In the genomic region with DNA sequence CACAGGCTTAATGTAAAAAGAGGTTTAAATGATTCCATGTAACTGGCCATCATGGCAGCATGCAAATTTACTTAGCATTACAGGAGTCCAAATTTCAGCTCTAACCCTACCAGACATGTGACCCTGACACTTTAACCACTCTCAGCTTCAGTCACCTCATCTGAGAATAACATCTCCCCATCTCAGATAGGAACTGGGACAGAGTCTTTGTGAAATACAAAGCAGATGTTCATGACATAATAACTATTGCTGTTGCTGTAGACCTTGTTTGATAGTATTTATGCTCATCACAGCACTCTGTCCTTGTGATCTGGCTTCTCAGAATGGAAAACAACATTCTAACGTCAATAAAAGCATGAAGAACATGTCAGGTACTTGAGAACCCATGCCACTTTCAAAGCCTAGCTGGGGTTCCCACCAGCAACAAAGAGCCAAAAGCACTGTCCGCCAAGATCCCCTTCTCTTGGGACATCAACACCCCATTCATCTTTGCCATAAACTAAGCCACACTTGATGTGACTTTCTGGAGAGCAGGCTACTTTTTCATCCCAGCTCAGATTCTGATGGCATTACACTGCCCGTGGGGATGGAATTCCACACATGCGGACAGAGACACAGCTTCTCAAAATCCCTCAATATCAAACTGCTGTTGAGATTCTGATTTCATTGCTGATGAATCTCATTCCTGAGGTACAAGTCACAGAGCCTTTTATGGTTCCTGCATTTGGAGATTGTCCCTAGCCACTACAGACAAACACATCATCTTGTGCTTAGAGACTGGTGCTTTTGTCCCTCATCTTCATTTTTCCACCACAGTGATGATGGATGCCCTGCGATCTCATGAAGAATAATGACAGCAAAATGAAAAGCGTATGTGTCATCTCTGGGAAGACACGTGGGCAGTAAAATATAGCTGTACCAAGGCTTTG, we compare ENCODE assay signal across 8 cellular contexts.
DNase-seq lines count a peak whose midpoint lies in the region; ATAC-seq and TF ChIP-seq lines count a peak whose summit lies in the region.

No MANE protein-coding gene starts in this region.

- H3K4me1 ChIP-seq in mesendoderm (ENCODE audit: control insufficient read depth, low read depth, low read length) (no peaks in the 10 kb centered on the region), neural progenitor cell (peaks cover 7% of the 10 kb centered on the region)

- no peaks in the 10 kb centered on the region for H3K9me3 ChIP-seq in neural progenitor cell (ENCODE audit: low read depth)

- H2BK120ac ChIP-seq in mesendoderm (ENCODE audit: low read depth, low read length): no peak overlapping the region

- no peak overlapping the region for H2AFZ ChIP-seq in neural progenitor cell (replicated peaks)

- H3K27ac Mint-ChIP-seq in neural progenitor cell: no peak overlapping the region

- H3K9ac ChIP-seq in mesendoderm (ENCODE audit: low read length): no peak overlapping the region
- H3K9ac ChIP-seq in neural progenitor cell: no peak overlapping the region

- H3K27me3 ChIP-seq in mesendoderm (ENCODE audit: insufficient read depth, low read length, poor library complexity) (no peaks in the 10 kb centered on the region), neural progenitor cell (no peaks in the 10 kb centered on the region)

- H3F3A ChIP-seq in neural progenitor cell (ENCODE audit: low read depth): peaks cover 3% of the 10 kb centered on the region

- no peaks in the 10 kb centered on the region for H4K20me1 ChIP-seq in neural progenitor cell (ENCODE audit: low read depth)

- DNase-seq in HCEC 1CT (peak; percentile 65), RPMI7951 (ENCODE audit: low read depth) (peak; percentile 78), mesendoderm (peak; percentile 32), midbrain (lab: John Stamatoyannopoulos, UW) (no peak), anterior cingulate cortex (lab: John Stamatoyannopoulos, UW) (no peak), NCI-H774 (lab: John Stamatoyannopoulos, UW) (no peak), neural progenitor cell (ENCODE audit: low spot score) (no peak)

- no peak overlapping the region for H3K27ac ChIP-seq in mesendoderm (ENCODE audit: low read depth, low read length)
- H3K27ac ChIP-seq in neural progenitor cell: no peak overlapping the region

- no peak overlapping the region for H2BK5ac ChIP-seq in mesendoderm (ENCODE audit: low read length)

- peak; percentile 54 for TF ChIP-seq POLR2A in GM18505 (IDR thresholded peaks at IDR 0.05; ENCODE audit: borderline replicate concordance, extremely low read depth, insufficient read depth, insufficient read length)

- H3K79me1 ChIP-seq in mesendoderm (ENCODE audit: low read length): no peaks in the 10 kb centered on the region

- no peak overlapping the region for H2BK15ac ChIP-seq in mesendoderm (replicated peaks; ENCODE audit: low read depth)

- no peak overlapping the region for H3K18ac ChIP-seq in mesendoderm (ENCODE audit: low read length)

- no peak overlapping the region for H4K8ac ChIP-seq in mesendoderm (ENCODE audit: low read depth, low read length)

- H3K23ac ChIP-seq in mesendoderm (ENCODE audit: low read length): no peak overlapping the region

- no peaks in the 10 kb centered on the region for H3K36me3 Mint-ChIP-seq in neural progenitor cell

- peaks cover 17% of the 10 kb centered on the region for H3K4me1 Mint-ChIP-seq in neural progenitor cell

- no peaks in the 10 kb centered on the region for H3K27me3 Mint-ChIP-seq in neural progenitor cell (ENCODE audit: insufficient read depth, low read depth)

- H3K9me3 Mint-ChIP-seq in neural progenitor cell: no peaks in the 10 kb centered on the region

- no peaks in the 10 kb centered on the region for H3K36me3 ChIP-seq in mesendoderm (ENCODE audit: control insufficient read depth, insufficient read depth, low read length)
- no peaks in the 10 kb centered on the region for H3K36me3 ChIP-seq in neural progenitor cell

- no peak overlapping the region for H4K5ac ChIP-seq in mesendoderm (ENCODE audit: low read length)

- peak; percentile 36 for ATAC-seq in GM18505 (IDR thresholded peaks at IDR 0.05; ENCODE audit: unreplicated experiment)

- H3K79me2 ChIP-seq in mesendoderm (ENCODE audit: control insufficient read depth, insufficient read depth, low read length): no peaks in the 10 kb centered on the region
- H3K79me2 ChIP-seq in neural progenitor cell (ENCODE audit: low read depth): no peaks in the 10 kb centered on the region

- no peak overlapping the region for H3K4me3 Mint-ChIP-seq in neural progenitor cell

- no peak overlapping the region for H3K4ac ChIP-seq in mesendoderm (ENCODE audit: low read depth, low read length)

- no peak overlapping the region for H3K4me2 ChIP-seq in mesendoderm (ENCODE audit: low read length)
- no peak overlapping the region for H3K4me2 ChIP-seq in neural progenitor cell

- no peak for TF ChIP-seq CTCF in neural progenitor cell (IDR thresholded peaks at IDR 0.05)

- no peak overlapping the region for H3K4me3 ChIP-seq in mesendoderm (ENCODE audit: low read length)
- no peak overlapping the region for H3K4me3 ChIP-seq in neural progenitor cell

- no peak overlapping the region for H2AK5ac ChIP-seq in mesendoderm (ENCODE audit: low read length)

- WGBS in mesendoderm (ENCODE audit: extremely low coverage, insufficient coverage, low lambda C conversion rate): no CpG with 5 or more reads among the region's 7 CpGs

- no peak overlapping the region for H3K56ac ChIP-seq in mesendoderm (ENCODE audit: low read length)

Comparison
In these comparisons a context has a peak if more than half of its experiments do, and no peak if none do; other contexts are left out.
1. DNase-seq: peak in HCEC 1CT (single experiment), RPMI7951 (single experiment) and mesendoderm (single experiment); none in midbrain (single experiment), anterior cingulate cortex (0 of 58), NCI-H774 (single experiment) and neural progenitor cell (single experiment).